Comparison of ENCODE assay signal across 9 cellular contexts in genomic region chr2:216713691-216714411, GRCh38. TPM values are rescaled to one million over a fixed set of nuclear protein-coding genes. Genes with fewer than 3 reads are reported as not detected.
A peak's percentile ranks its signal among the peaks of the same experiment; 100 is the strongest.
DNase-seq lines count a peak whose midpoint lies in the region; ATAC-seq and TF ChIP-seq lines count a peak whose summit lies in the region.
"Had no signal": no experiment of that assay in that cellular context is flagged by ENCODE, and none has a peak within 500 bp of the region (broad histone marks: within the 10 kb centered on the region; RNA-seq: fewer than 3 reads in every experiment).

No MANE protein-coding gene starts in this region.

- intact Hi-C loops in activated CD4-positive, alpha-beta T cell treated with anti-CD3 and anti-CD28 coated beads, Interleukin-2, amount 10 ng/mL, durations not matched to agents 24 days and 14 days (cut with micrococcal nuclease) = no loop called here

- H3K36me3 Mint-ChIP-seq in HFFc6 (ENCODE audit: low read depth) = no peaks in the 10 kb centered on the region
- no peaks in the 10 kb centered on the region for H3K36me3 Mint-ChIP-seq in activated CD4-positive, alpha-beta T cell treated with anti-CD3 and anti-CD28 coated beads, Interleukin-2, amount 10 ng/mL, durations not matched to agents 24 days and 14 days (ENCODE audit: low read depth)

- H3K4me1 ChIP-seq in hepatocyte (ENCODE audit: insufficient read depth) = peaks cover 4% of the 10 kb centered on the region
- peaks cover 0 to 51% (median 0%) of the 10 kb centered on the region in 4 donors for H3K4me1 ChIP-seq in tibial nerve

- peaks cover 25% of the 10 kb centered on the region for H3K4me1 Mint-ChIP-seq in HFFc6 (ENCODE audit: low read depth)
- no peaks in the 10 kb centered on the region for H3K4me1 Mint-ChIP-seq in activated CD4-positive, alpha-beta T cell treated with anti-CD3 and anti-CD28 coated beads, Interleukin-2, amount 10 ng/mL, durations not matched to agents 24 days and 14 days
- H3K4me1 Mint-ChIP-seq: central memory CD8-positive, alpha-beta T cell had no signal

- peak overlapping the region; percentile 43 for H3K4me3 Mint-ChIP-seq in HFFc6
- no peak overlapping the region for H3K4me3 Mint-ChIP-seq in activated CD4-positive, alpha-beta T cell treated with anti-CD3 and anti-CD28 coated beads, Interleukin-2, amount 10 ng/mL, durations not matched to agents 24 days and 14 days
- H3K4me3 Mint-ChIP-seq: central memory CD8-positive, alpha-beta T cell had no signal

- H3K27ac ChIP-seq in hepatocyte (no peak overlapping the region), tibial nerve (peak overlapping the region in 3 of 4 donors; percentile 11 to 71 (median 67))
- H3K27ac ChIP-seq: WERI-Rb-1 had no signal

- ATAC-seq in GM21723 (IDR thresholded peaks at IDR 0.05; ENCODE audit: unreplicated experiment) = no peak

- no peak overlapping the region for H3K4me2 ChIP-seq in hepatocyte

- H3K27me3 ChIP-seq in hepatocyte (no peaks in the 10 kb centered on the region), tibial nerve (no peaks in the 10 kb centered on the region)

- peak overlapping the region; percentile 93 for H3K27ac Mint-ChIP-seq in HFFc6
- H3K27ac Mint-ChIP-seq in activated CD4-positive, alpha-beta T cell treated with anti-CD3 and anti-CD28 coated beads, Interleukin-2, amount 10 ng/mL, durations not matched to agents 24 days and 14 days = no peak overlapping the region

- no peaks in the 10 kb centered on the region for H3K9me2 ChIP-seq in hepatocyte (replicated peaks; ENCODE audit: insufficient read depth)

- WGBS in hepatocyte (ENCODE audit: low lambda C conversion rate, missing lambda C conversion rate) = 79% methylated on average over 8 of the region's 8 CpGs
- WGBS in tibial nerve, 2 donors = 23 to 28% methylated on average over 8 of the region's 8 CpGs

- DNase-seq in HFFc6 (peak; percentile 87), astrocyte of the hippocampus (ENCODE audit: low read depth, low spot score) (peak; percentile 95), hepatocyte (ENCODE audit: low spot score) (peak; percentile 64), tibial nerve (ENCODE audit: low spot score in 2 of 2) (peak; percentile 38 to 41), NCI-H1092 (lab: John Stamatoyannopoulos, UW) (no peak)
- DNase-seq in activated CD4-positive, alpha-beta T cell treated with anti-CD3 and anti-CD28 coated beads, Interleukin-2, amount 10 ng/mL, durations not matched to agents 24 days and 14 days = no peak
- DNase-seq: WERI-Rb-1 had no signal

- TF ChIP-seq CTCF in HFFc6 (IDR thresholded peaks at IDR 0.05) = no peak
- no peak for TF ChIP-seq CTCF in hepatocyte (IDR thresholded peaks at IDR 0.05; ENCODE audit: poor library complexity)
- no peak for TF ChIP-seq CTCF in tibial nerve (IDR thresholded peaks at IDR 0.05)

- TF ChIP-seq POLR2A in tibial nerve (IDR thresholded peaks at IDR 0.05) = no peak

- H3K36me3 ChIP-seq in hepatocyte (replicated peaks; ENCODE audit: insufficient read depth, low read depth) = no peaks in the 10 kb centered on the region
- H3K36me3 ChIP-seq in tibial nerve = no peaks in the 10 kb centered on the region
- H3K36me3 ChIP-seq: WERI-Rb-1 had no signal

- no peak overlapping the region for H2AFZ ChIP-seq in hepatocyte

- H3K4me3 ChIP-seq in hepatocyte (no peak overlapping the region), tibial nerve (no peak overlapping the region)

- H3K9me3 ChIP-seq in hepatocyte (ENCODE audit: low read depth) (no peaks in the 10 kb centered on the region), tibial nerve (peaks cover 0 to 4% (median 0%) of the 10 kb centered on the region in 4 donors)

- no peaks in the 10 kb centered on the region; the same call in 1 of the 2 replicates for H3K9me3 Mint-ChIP-seq in HFFc6
- no peaks in the 10 kb centered on the region for H3K9me3 Mint-ChIP-seq in activated CD4-positive, alpha-beta T cell treated with anti-CD3 and anti-CD28 coated beads, Interleukin-2, amount 10 ng/mL, durations not matched to agents 24 days and 14 days
- H3K9me3 Mint-ChIP-seq: central memory CD8-positive, alpha-beta T cell had no signal

- peaks cover 18% of the 10 kb centered on the region for H3K27me3 Mint-ChIP-seq in HFFc6 (ENCODE audit: insufficient read depth)
- peaks cover 2% of the 10 kb centered on the region for H3K27me3 Mint-ChIP-seq in activated CD4-positive, alpha-beta T cell treated with anti-CD3 and anti-CD28 coated beads, Interleukin-2, amount 10 ng/mL, durations not matched to agents 24 days and 14 days

- no peaks in the 10 kb centered on the region for H4K20me1 ChIP-seq in hepatocyte (ENCODE audit: insufficient read depth, poor library complexity, severe bottlenecking)

- H3K79me2 ChIP-seq in hepatocyte = no peaks in the 10 kb centered on the region

- TF ChIP-seq EP300 in tibial nerve (IDR thresholded peaks at IDR 0.05) = peak in 1 of 2 donors; percentile 34

RNA-seq across cellular contexts. Expression of gene IGFBP5, which starts 18.5 kb away (rescaled TPM):
- total RNA-seq in HFFc6 (2021; fragmentation: NEBNext Ultra II Directional; extraction: Animal tissue kit (Norgen Biotek cat#: 25700)) = 100 to 1,000 TPM in 2 of 6 experiments, 10 to 100 TPM in 4; 63.2 to 125 (median 68.6) TPM
- 190 and 232 TPM in 2 replicates for total RNA-seq in hepatocyte
- polyA plus RNA-seq in hepatocyte = 113 TPM in 2 replicates
- total RNA-seq in tibial nerve = 1,000 to 10,000 TPM in 2 of 4 donors, 100 to 1,000 TPM in 2; 178 to 1,859 (median 1,369) TPM
- total RNA-seq in activated CD4-positive, alpha-beta T cell treated with anti-CD3 and anti-CD28 coated beads, Interleukin-2, amount 10 ng/mL, durations not matched to agents 24 days and 14 days = not detected in 2 replicates

Comparison
In these comparisons a context has a peak if more than half of its experiments do, and no peak if none do; other contexts are left out.
1. DNase-seq: peak in HFFc6 (single experiment), astrocyte of the hippocampus (single experiment), hepatocyte (single experiment) and tibial nerve (2 of 2); none in NCI-H1092 (single experiment) and activated CD4-positive, alpha-beta T cell treated with anti-CD3 and anti-CD28 coated beads, Interleukin-2, amount 10 ng/mL, durations not matched to agents 24 days and 14 days (single experiment).
2. RNA of gene IGFBP5, which starts 18.5 kb away (total RNA-seq): 178 to 1,859 TPM in tibial nerve, 190 to 232 TPM in hepatocyte and 63.2 to 125 TPM in HFFc6; not detected in activated CD4-positive, alpha-beta T cell treated with anti-CD3 and anti-CD28 coated beads, Interleukin-2, amount 10 ng/mL, durations not matched to agents 24 days and 14 days; every median in the first group is over 10 times any median in the second.